Comparison of ENCODE assay signal across 11 cellular contexts in the genomic region with DNA sequence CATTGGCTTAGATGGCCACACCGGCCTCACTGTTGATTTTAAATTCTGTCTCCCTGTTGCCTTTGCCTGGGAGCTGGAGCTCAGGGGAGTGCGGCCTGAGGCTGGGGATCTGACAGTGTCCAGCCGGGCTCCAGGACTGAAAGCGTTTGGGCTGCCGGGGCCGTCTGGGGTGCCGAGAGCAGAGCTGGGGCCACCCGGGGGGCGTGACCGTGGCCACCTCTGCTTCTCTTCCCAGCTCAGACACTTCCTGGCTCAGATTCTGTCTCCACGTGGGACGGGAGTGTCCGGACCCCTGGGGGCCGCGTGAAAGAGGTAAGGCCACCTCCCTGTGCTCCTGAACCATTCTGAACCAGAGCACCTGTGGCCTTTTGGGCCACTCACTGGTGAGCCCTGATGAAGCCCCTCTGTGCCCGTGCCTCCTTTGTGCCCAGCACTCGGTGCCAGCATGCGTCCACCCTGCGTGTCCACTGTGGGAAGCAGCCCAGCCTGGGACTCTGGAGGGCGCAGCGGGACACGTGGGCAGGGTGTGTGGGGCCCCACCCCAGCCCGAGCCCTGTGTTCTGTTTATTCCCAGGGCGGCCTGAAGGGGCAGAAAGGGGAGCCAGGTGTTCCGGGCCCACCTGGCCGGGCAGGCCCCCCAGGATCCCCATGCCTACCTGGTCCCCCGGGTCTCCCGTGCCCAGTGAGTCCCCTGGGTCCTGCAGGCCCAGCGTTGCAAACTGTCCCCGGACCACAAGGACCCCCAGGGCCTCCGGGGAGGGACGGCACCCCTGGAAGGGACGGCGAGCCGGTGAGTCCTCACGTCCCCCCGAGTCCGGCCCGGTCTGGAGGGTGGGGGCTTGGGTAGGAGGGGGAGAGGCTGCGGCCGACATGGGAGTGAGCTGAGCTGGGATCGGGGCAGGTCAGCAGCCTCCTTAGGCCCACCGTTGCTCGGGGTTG.
DNase-seq lines count a peak whose midpoint lies in the region; ATAC-seq, FAIRE-seq and TF ChIP-seq lines count a peak whose summit lies in the region.
"Had no signal": no experiment of that assay in that cellular context is flagged by ENCODE, and none has a peak within 500 bp of the region (broad histone marks: within the 10 kb centered on the region; RNA-seq: fewer than 3 reads in every experiment).

No MANE protein-coding gene starts in this region.

- H3K27ac Mint-ChIP-seq in activated naive CD4-positive, alpha-beta T cell treated with anti-CD3 and anti-CD28 coated beads, Interleukin-2, amount 50 U/mL, for 24 hours, result peak overlapping the region; percentile 98
- H3K27ac Mint-ChIP-seq in central memory CD8-positive, alpha-beta T cell (ENCODE audit: low read depth), result peak overlapping the region; percentile 87
- peak overlapping the region; percentile 75 for H3K27ac Mint-ChIP-seq in mesothelial cell of epicardium

- FAIRE-seq in GM12891 (lab: Jason Lieb, UNC), result no peak

- intact Hi-C loops in upper lobe of right lung (cut with DNase I), result no loop called here

- no peaks in the 10 kb centered on the region for H3K27me3 Mint-ChIP-seq in activated naive CD4-positive, alpha-beta T cell treated with anti-CD3 and anti-CD28 coated beads, Interleukin-2, amount 50 U/mL, for 24 hours
- no peaks in the 10 kb centered on the region for H3K27me3 Mint-ChIP-seq in central memory CD8-positive, alpha-beta T cell
- no peaks in the 10 kb centered on the region for H3K27me3 Mint-ChIP-seq in mesothelial cell of epicardium (ENCODE audit: low read depth)

- no peak for DNase-seq in activated naive CD4-positive, alpha-beta T cell (lab: John Stamatoyannopoulos, UW)
- DNase-seq in central memory CD8-positive, alpha-beta T cell (ENCODE audit: low spot score in 2 of 2), result no peak
- DNase-seq in mesothelial cell of epicardium (ENCODE audit: low spot score in 2 of 2, unreplicated experiment in 2 of 2) (no peak), upper lobe of right lung (no peak), DMS153 (lab: John Stamatoyannopoulos, UW) (no peak), GM12891 (ENCODE audit: insufficient read length, low spot score) (no peak)
- DNase-seq in stimulated activated CD4-positive, alpha-beta T cell treated with anti-CD3 and anti-CD28 coated beads, Interleukin-1b, Interleukin-23, amount 100 ng/mL, for 48 hours, result no peak
- DNase-seq: activated gamma-delta T cell, NCI-H187 had no signal

- H3K36me3 ChIP-seq in upper lobe of right lung, result peaks cover 8% of the 10 kb centered on the region

- no peaks in the 10 kb centered on the region for H3K36me3 Mint-ChIP-seq in activated naive CD4-positive, alpha-beta T cell treated with anti-CD3 and anti-CD28 coated beads, Interleukin-2, amount 50 U/mL, for 24 hours
- H3K36me3 Mint-ChIP-seq in central memory CD8-positive, alpha-beta T cell (ENCODE audit: insufficient read depth), result peaks cover 1% of the 10 kb centered on the region
- peaks cover 15% of the 10 kb centered on the region for H3K36me3 Mint-ChIP-seq in mesothelial cell of epicardium

- H3K9me3 Mint-ChIP-seq in activated naive CD4-positive, alpha-beta T cell treated with anti-CD3 and anti-CD28 coated beads, Interleukin-2, amount 50 U/mL, for 24 hours, result no peaks in the 10 kb centered on the region
- no peaks in the 10 kb centered on the region for H3K9me3 Mint-ChIP-seq in central memory CD8-positive, alpha-beta T cell
- no peaks in the 10 kb centered on the region for H3K9me3 Mint-ChIP-seq in mesothelial cell of epicardium

- H3K27ac ChIP-seq in upper lobe of right lung, result peak overlapping the region; percentile 58
- H3K27ac ChIP-seq: SK-N-MC had no signal

- TF ChIP-seq POLR2A in GM12891 (IDR thresholded peaks at IDR 0.05; ENCODE audit: low read depth, low read length), result no peak

- peak overlapping the region; percentile 32 for H3K4me3 ChIP-seq in upper lobe of right lung

- no peak for TF ChIP-seq CTCF in mesothelial cell of epicardium (IDR thresholded peaks at IDR 0.05; ENCODE audit: unreplicated experiment)
- TF ChIP-seq CTCF in upper lobe of right lung (IDR thresholded peaks at IDR 0.05), result no peak

- peaks cover 38% of the 10 kb centered on the region for H3K4me1 Mint-ChIP-seq in activated naive CD4-positive, alpha-beta T cell treated with anti-CD3 and anti-CD28 coated beads, Interleukin-2, amount 50 U/mL, for 24 hours
- H3K4me1 Mint-ChIP-seq in central memory CD8-positive, alpha-beta T cell, result peaks cover 21% of the 10 kb centered on the region
- peaks cover 6% of the 10 kb centered on the region for H3K4me1 Mint-ChIP-seq in mesothelial cell of epicardium

- no peaks in the 10 kb centered on the region for H3K9me3 ChIP-seq in upper lobe of right lung

- peaks cover 12% of the 10 kb centered on the region for H3K4me1 ChIP-seq in upper lobe of right lung

- H3K27me3 ChIP-seq in upper lobe of right lung, result no peaks in the 10 kb centered on the region

- peak overlapping the region; percentile 89 for H3K4me3 Mint-ChIP-seq in activated naive CD4-positive, alpha-beta T cell treated with anti-CD3 and anti-CD28 coated beads, Interleukin-2, amount 50 U/mL, for 24 hours
- peak overlapping the region; percentile 80 for H3K4me3 Mint-ChIP-seq in central memory CD8-positive, alpha-beta T cell
- no peak overlapping the region for H3K4me3 Mint-ChIP-seq in mesothelial cell of epicardium

- ATAC-seq in central memory CD8-positive, alpha-beta T cell (replicated peaks; ENCODE audit: extremely low read depth, poor library complexity, severe bottlenecking), result no peak
- ATAC-seq in upper lobe of right lung, result no peak

TF ChIP-seq in GM12891, 5 proteins besides CTCF, POLR2A, EP300 and RAD21:
- no peak for TF ChIP-seq SPI1 (IDR thresholded peaks at IDR 0.05; ENCODE audit: low read depth, low read length)
- TF ChIP-seq POLR2AphosphoS5 (IDR thresholded peaks at IDR 0.05; ENCODE audit: low read depth, low read length), result no peak
- TF ChIP-seq TAF1 (IDR thresholded peaks at IDR 0.05; ENCODE audit: low read depth, low read length), result no peak
- TF ChIP-seq POU2F2 (IDR thresholded peaks at IDR 0.05; ENCODE audit: low read depth, low read length), result no peak
- no peak for TF ChIP-seq PAX5 (IDR thresholded peaks at IDR 0.05; ENCODE audit: insufficient read depth, low read length, severe bottlenecking)
